Comparison of ENCODE assay signal across 28 cellular contexts in genomic region chr17:39568710-39569109, GRCh38. TPM values are rescaled to one million over a fixed set of nuclear protein-coding genes. Genes with fewer than 3 reads are reported as not detected.
"Had no signal": no experiment of that assay in that cellular context is flagged by ENCODE, and none has a peak within 500 bp of the region (broad histone marks: within the 10 kb centered on the region; RNA-seq: fewer than 3 reads in every experiment).

No MANE protein-coding gene starts in this region.

- H3K4me3 ChIP-seq: ascending aorta, breast epithelium, MG63 had no signal

- H3K36me3 ChIP-seq: breast epithelium had no signal

- H3K9me3 ChIP-seq: ascending aorta, breast epithelium, MG63, SK-N-SH had no signal

- H3K4me1 Mint-ChIP-seq: activated naive CD4-positive, alpha-beta T cell treated with anti-CD3 and anti-CD28 coated beads, Interleukin-2, amount 10 ng/mL, durations not matched to agents 7 days and 5 days had no signal

- ATAC-seq: activated CD4-positive, CD25-positive, alpha-beta regulatory T cell treated with anti-CD3 and anti-CD28 coated beads, Interleukin-2, amount 50 U/mL, for 24 hours; activated CD8-positive, alpha-beta T cell treated with anti-CD3 and anti-CD28 coated beads for 36 hours; activated T-cell treated with anti-CD3 and anti-CD28 coated beads, Interleukin-2, amount 50 U/mL, for 72 hours; Panc1; Right ventricle myocardium inferior had no signal

- H3K27me3 ChIP-seq: ascending aorta, breast epithelium, MG63 had no signal

- H3K27ac Mint-ChIP-seq: activated CD8-positive, alpha-beta T cell treated with anti-CD3 and anti-CD28 coated beads for 36 hours; activated naive CD4-positive, alpha-beta T cell treated with anti-CD3 and anti-CD28 coated beads, Interleukin-2, amount 10 ng/mL, durations not matched to agents 7 days and 5 days; activated T-cell treated with anti-CD3 and anti-CD28 coated beads, Interleukin-2, amount 50 U/mL, for 72 hours; activated T-helper 2 cell treated with anti-CD3 and anti-CD28 coated beads, Interferon-gamma antibody, Interleukin-2, Interleukin-4, amounts not matched to agents 10 μg/mL and 5 μg/mL and 100 μg/mL, durations not matched to agents 14 hours and 24 hours and 36 hours had no signal

- H3K9me3 Mint-ChIP-seq: activated naive CD4-positive, alpha-beta T cell treated with anti-CD3 and anti-CD28 coated beads, Interleukin-2, amount 10 ng/mL, durations not matched to agents 7 days and 5 days had no signal

- H3K27ac ChIP-seq: ascending aorta, breast epithelium had no signal

- DNase-seq: activated CD4-positive, alpha-beta T cell treated with anti-CD3 and anti-CD28 coated beads for 4 hours; activated CD8-positive, alpha-beta memory T cell treated with anti-CD3 and anti-CD28 coated beads, Interleukin-2, amount 50 U/mL, for 4 hours; activated CD8-positive, alpha-beta T cell treated with anti-CD3 and anti-CD28 coated beads for 36 hours; activated gamma-delta T cell treated with Interleukin-2 at 50 U/mL for 16 hours; activated naive CD4-positive, alpha-beta T cell treated with anti-CD3 and anti-CD28 coated beads, Interleukin-2, amount 10 ng/mL, durations not matched to agents 7 days and 5 days; activated T-cell treated with anti-CD3 and anti-CD28 coated beads, Interleukin-2, amount 50 U/mL, for 72 hours; MG63; NCI-H1092 treated with DMSO at 0.1 percent for 48 hours; NCI-H1436; NCI-H187 treated with DMSO at 0.1 percent for 48 hours; NCI-H2081 treated with DMSO at 0.1 percent for 48 hours; NCI-H2171; NCI-H2227 treated with DMSO at 0.1 percent for 48 hours; NCI-H526; NCI-H774; NK-92 treated with Interleukin-12 subunit alpha and Interleukin-12 subunit beta, amount 100 ng/mL, for 24 hours; OCI-M1; RPMI8226; SK-N-SH; T-helper 1 cell had no signal

- H3K4me1 ChIP-seq: breast epithelium had no signal

- H3K4me3 Mint-ChIP-seq: activated CD8-positive, alpha-beta T cell treated with anti-CD3 and anti-CD28 coated beads for 36 hours; activated naive CD4-positive, alpha-beta T cell treated with anti-CD3 and anti-CD28 coated beads, Interleukin-2, amount 10 ng/mL, durations not matched to agents 7 days and 5 days; activated T-cell treated with anti-CD3 and anti-CD28 coated beads, Interleukin-2, amount 50 U/mL, for 72 hours had no signal

RNA-seq across cellular contexts. Expression of gene NEUROD2, which starts 39.0 kb away (rescaled TPM):
- total RNA-seq: activated CD8-positive, alpha-beta T cell treated with anti-CD3 and anti-CD28 coated beads for 36 hours; activated T-cell treated with anti-CD3 and anti-CD28 coated beads, Interleukin-2, amount 50 U/mL, for 72 hours; activated T-helper 2 cell treated with anti-CD3 and anti-CD28 coated beads, Interferon-gamma antibody, Interleukin-2, Interleukin-4, amounts not matched to agents 10 μg/mL and 5 μg/mL and 100 μg/mL, durations not matched to agents 14 hours and 24 hours and 36 hours; ascending aorta; breast epithelium; NCI-H460; Right ventricle myocardium inferior; T-helper 2 cell treated with Interferon-gamma antibody and Interleukin-4, amounts not matched to agents 100 ng/mL and 5 ng/mL, for 36 hours had no signal

RNA-seq across cellular contexts. Expression of gene PPP1R1B, which starts 58.0 kb away (rescaled TPM):
- total RNA-seq: activated CD8-positive, alpha-beta T cell treated with anti-CD3 and anti-CD28 coated beads for 36 hours; activated T-cell treated with anti-CD3 and anti-CD28 coated beads, Interleukin-2, amount 50 U/mL, for 72 hours; activated T-helper 2 cell treated with anti-CD3 and anti-CD28 coated beads, Interferon-gamma antibody, Interleukin-2, Interleukin-4, amounts not matched to agents 10 μg/mL and 5 μg/mL and 100 μg/mL, durations not matched to agents 14 hours and 24 hours and 36 hours; T-helper 2 cell treated with Interferon-gamma antibody and Interleukin-4, amounts not matched to agents 100 ng/mL and 5 ng/mL, for 36 hours had no signal
